In the genomic region with DNA sequence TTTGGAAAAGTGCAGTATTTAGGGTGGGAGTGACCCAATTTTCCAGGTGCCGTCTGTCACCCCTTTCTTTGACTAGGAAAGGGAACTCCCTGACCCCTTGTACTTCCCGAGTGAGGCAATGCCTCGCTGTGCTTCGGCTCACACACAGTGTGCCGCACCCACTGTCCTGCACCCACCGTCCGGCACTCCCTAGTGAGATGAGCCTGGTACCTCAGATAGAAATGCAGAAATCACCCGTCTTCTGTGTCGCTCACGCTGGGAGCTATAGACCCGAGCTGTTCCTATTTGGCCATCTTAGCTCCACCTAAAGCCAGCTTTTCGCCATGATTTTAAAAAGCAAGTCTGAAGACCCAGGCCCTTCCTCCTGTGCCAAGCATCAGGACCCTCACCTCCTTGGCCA, we compare ENCODE assay signal across 7 cellular contexts.
DNase-seq lines count a peak whose midpoint lies in the region; ATAC-seq and TF ChIP-seq lines count a peak whose summit lies in the region.
"Not testable (repeated sequence)": the region's sequence is repeated elsewhere in the genome, so short reads cannot be mapped to it uniquely, and the experiment has no call there.

No MANE protein-coding gene starts in this region.

- CTCF ChIA-PET in HEK293 (lab: Yijun Ruan, JAX); activated naive CD4-positive, alpha-beta T cell treated with anti-CD3 and anti-CD28 coated beads, Interleukin-2, amount 10 ng/mL, durations not matched to agents 7 days and 5 days (lab: Charles Lee): not testable (repeated sequence)

- not testable (repeated sequence) for H3K27ac Mint-ChIP-seq in activated CD4-positive, alpha-beta T cell treated with anti-CD3 and anti-CD28 coated beads, Interleukin-2, amount 10 ng/mL, durations not matched to agents 24 days and 14 days
- H3K27ac Mint-ChIP-seq in activated naive CD4-positive, alpha-beta T cell treated with anti-CD3 and anti-CD28 coated beads, Interleukin-2, amount 10 ng/mL, durations not matched to agents 7 days and 5 days, result peak overlapping the region; percentile 42

- not testable (repeated sequence) for H3K4me1 Mint-ChIP-seq in activated CD4-positive, alpha-beta T cell treated with anti-CD3 and anti-CD28 coated beads, Interleukin-2, amount 10 ng/mL, durations not matched to agents 24 days and 14 days; activated naive CD4-positive, alpha-beta T cell treated with anti-CD3 and anti-CD28 coated beads, Interleukin-2, amount 10 ng/mL, durations not matched to agents 7 days and 5 days

- H3K9me3 Mint-ChIP-seq in activated CD4-positive, alpha-beta T cell treated with anti-CD3 and anti-CD28 coated beads, Interleukin-2, amount 10 ng/mL, durations not matched to agents 24 days and 14 days, result not testable (repeated sequence)
- H3K9me3 Mint-ChIP-seq in activated naive CD4-positive, alpha-beta T cell treated with anti-CD3 and anti-CD28 coated beads, Interleukin-2, amount 10 ng/mL, durations not matched to agents 7 days and 5 days, result peaks cover 16% of the 10 kb centered on the region

- H3K36me3 ChIP-seq in HEK293 (ENCODE audit: control insufficient read depth in 2 of 2, insufficient read depth in 1 of 2, low read length in 2 of 2), result not testable (repeated sequence)

- ATAC-seq in Right ventricle myocardium superior (ENCODE audit: poor library complexity); left lobe of liver: not testable (repeated sequence)

- H3K4me3 Mint-ChIP-seq in activated CD4-positive, alpha-beta T cell treated with anti-CD3 and anti-CD28 coated beads, Interleukin-2, amount 10 ng/mL, durations not matched to agents 24 days and 14 days; activated naive CD4-positive, alpha-beta T cell treated with anti-CD3 and anti-CD28 coated beads, Interleukin-2, amount 10 ng/mL, durations not matched to agents 7 days and 5 days: not testable (repeated sequence)

- not testable (repeated sequence) for H3K27ac ChIP-seq in HEK293 (ENCODE audit: extremely low read depth, low read depth, low read length)

- not testable (repeated sequence) for H3K4me1 ChIP-seq in HEK293 (ENCODE audit: control insufficient read depth, insufficient read depth, low read length)

- intact Hi-C loops in activated CD4-positive, alpha-beta T cell treated with anti-CD3 and anti-CD28 coated beads, Interleukin-2, amount 10 ng/mL, durations not matched to agents 24 days and 14 days (cut with micrococcal nuclease); Right ventricle myocardium superior (cut with DNase I): not testable (repeated sequence)
- intact Hi-C loops in posterior vena cava (cut with DNase I), result loop anchor here in 1 of 2 donors (2.0 kb wide), 1 partner anchor 55 kb away; no protein-coding TSS in a partner anchor

- not testable (repeated sequence) for H3K4me3 ChIP-seq in HEK293 (ENCODE audit: low read depth, low read length)

- POLR2A ChIA-PET in HEK293 (lab: Yijun Ruan, JAX), result not testable (repeated sequence)

- not testable (repeated sequence) for H3K9me3 ChIP-seq in HEK293 (ENCODE audit: control insufficient read depth, insufficient read depth, low read depth, low read length)

- not testable (repeated sequence) for H3K27me3 Mint-ChIP-seq in activated CD4-positive, alpha-beta T cell treated with anti-CD3 and anti-CD28 coated beads, Interleukin-2, amount 10 ng/mL, durations not matched to agents 24 days and 14 days; activated naive CD4-positive, alpha-beta T cell treated with anti-CD3 and anti-CD28 coated beads, Interleukin-2, amount 10 ng/mL, durations not matched to agents 7 days and 5 days

- TF ChIP-seq CTCF in HEK293 (tag by site-specific recombination; IDR thresholded peaks at IDR 0.05), result not testable (repeated sequence)

- peak; percentile 34 for DNase-seq in activated CD4-positive, alpha-beta T cell treated with anti-CD3 and anti-CD28 coated beads, Interleukin-2, amount 10 ng/mL, durations not matched to agents 24 days and 14 days
- not testable (repeated sequence) for DNase-seq in activated naive CD4-positive, alpha-beta T cell treated with anti-CD3 and anti-CD28 coated beads, Interleukin-2, amount 10 ng/mL, durations not matched to agents 7 days and 5 days
- DNase-seq in Right ventricle myocardium superior (peak; percentile 12), left lobe of liver (ENCODE audit: low spot score) (peak; percentile 4), posterior vena cava (ENCODE audit: low spot score) (peak; percentile 62), ureter (ENCODE audit: low spot score) (peak; percentile 3)

- H3K36me3 Mint-ChIP-seq in activated CD4-positive, alpha-beta T cell treated with anti-CD3 and anti-CD28 coated beads, Interleukin-2, amount 10 ng/mL, durations not matched to agents 24 days and 14 days (ENCODE audit: low read depth); activated naive CD4-positive, alpha-beta T cell treated with anti-CD3 and anti-CD28 coated beads, Interleukin-2, amount 10 ng/mL, durations not matched to agents 7 days and 5 days: not testable (repeated sequence)

TF ChIP-seq in HEK293, 187 proteins besides CTCF, POLR2A, EP300 and RAD21:
- TF ChIP-seq SETDB1 (IDR thresholded peaks at IDR 0.05; ENCODE audit: insufficient read length, low read length), result peak; percentile 55
TF ChIP-seq in HEK293: peak in this region for 1; not testable (repeated sequence) for 186.
